13 cellular contexts compared by ENCODE assay signal in genomic region chr1:224447251-224447650, GRCh38. TPM values are rescaled to one million over a fixed set of nuclear protein-coding genes. Genes with fewer than 3 reads are reported as not detected.
DNase-seq lines count a peak whose midpoint lies in the region; ATAC-seq and TF ChIP-seq lines count a peak whose summit lies in the region.
"Had no signal": no experiment of that assay in that cellular context is flagged by ENCODE, and none has a peak within 500 bp of the region (broad histone marks: within the 10 kb centered on the region; RNA-seq: fewer than 3 reads in every experiment).

No MANE protein-coding gene starts in this region.

- no peak overlapping the region; the same call in 1 of the 2 replicates for H3K4ac ChIP-seq in IMR-90 (ENCODE audit: low read depth, low read length)

- H2AK5ac ChIP-seq in IMR-90 (ENCODE audit: low read depth, low read length): no peak overlapping the region; the same call in 1 of the 2 replicates

- H3K9me3 Mint-ChIP-seq in activated CD4-positive, alpha-beta memory T cell treated with anti-CD3 and anti-CD28 coated beads for 36 hours: no peaks in the 10 kb centered on the region
- H3K9me3 Mint-ChIP-seq: central memory CD8-positive, alpha-beta T cell had no signal

- peaks cover 3 to 6% of the 10 kb centered on the region in 2 experiments; a peak in 3 of 4 replicates for H3K79me1 ChIP-seq in IMR-90 (ENCODE audit: low read depth in 1 of 2, low read length in 2 of 2)

- TF ChIP-seq CTCF in IMR-90 (conservative IDR thresholded peaks at IDR 0.05; ENCODE audit: low read depth, low read length) (no peak), choroid plexus epithelial cell (conservative IDR thresholded peaks at IDR 0.05; ENCODE audit: low read depth, low read length) (no peak), right atrium auricular region (IDR thresholded peaks at IDR 0.05) (no peak)

- POLR2A ChIA-PET in IMR-90 (lab: Charles Lee; ENCODE audit: unreplicated experiment): no interaction called here
- POLR2A ChIA-PET in activated CD4-positive, alpha-beta memory T cell treated with anti-CD3 and anti-CD28 coated beads for 36 hours (lab: Charles Lee): interaction anchor here (0.9 kb wide), 1 partner anchor 8 kb away, joined by 4 read pairs; no protein-coding TSS in a partner anchor

- 0 out of 2 replicates have a peak overlapping the region, but pooled peaks have one; percentile 41 for H3K14ac ChIP-seq in IMR-90 (replicated peaks; ENCODE audit: low read depth, low read length)

- BruUV-seq in IMR-90 (replicated peaks; lab: Mats Ljungman, UMichigan): no TSS peak

- no peak overlapping the region for H3K23ac ChIP-seq in IMR-90 (ENCODE audit: low read depth, low read length)

- dilution Hi-C loops in IMR-90 (cut with HindIII; ENCODE audit: low sequenced_read_pairs, unreplicated experiment): no loop called here

- ATAC-seq in IMR-90 (ENCODE audit: low read depth): peak; percentile 93
- no peak for ATAC-seq in HG02981 (IDR thresholded peaks at IDR 0.05; ENCODE audit: unreplicated experiment)
- ATAC-seq: naive thymus-derived CD4-positive, alpha-beta T cell had no signal

- no peaks in the 10 kb centered on the region for H3K27me3 ChIP-seq in IMR-90 (ENCODE audit: control insufficient read depth, insufficient read depth, low read length)
- H3K27me3 ChIP-seq in right atrium auricular region: no peaks in the 10 kb centered on the region
- H3K27me3 ChIP-seq in subcutaneous abdominal adipose tissue (ENCODE audit: control insufficient read depth in 5 of 5, insufficient read depth in 4 of 5, low read length in 5 of 5): no peaks in the 10 kb centered on the region

- H2BK5ac ChIP-seq in IMR-90 (ENCODE audit: low read depth, low read length, poor library complexity, severe bottlenecking): no peak overlapping the region

- in situ Hi-C loops in IMR-90 (cut with MboI; ENCODE audit: low sequenced_read_pairs): no loop called here

- H3K18ac ChIP-seq in IMR-90 (ENCODE audit: low read depth, low read length): no peak overlapping the region

- no peak overlapping the region for H3K27ac Mint-ChIP-seq in activated CD4-positive, alpha-beta memory T cell treated with anti-CD3 and anti-CD28 coated beads for 36 hours
- H3K27ac Mint-ChIP-seq: naive thymus-derived CD4-positive, alpha-beta T cell had no signal

- H3K9me1 ChIP-seq in IMR-90 (ENCODE audit: insufficient read depth, low read length): peaks cover 2% of the 10 kb centered on the region; the same call in 1 of the 2 replicates

- H3K27ac ChIP-seq in IMR-90 (ENCODE audit: insufficient read depth, low read length) (no peak overlapping the region), right atrium auricular region (peak overlapping the region in 1 of 2 donors; percentile 3), subcutaneous abdominal adipose tissue (ENCODE audit: low read depth, low read length) (peak overlapping the region; percentile 23)

- H3K4me1 Mint-ChIP-seq in activated CD4-positive, alpha-beta memory T cell treated with anti-CD3 and anti-CD28 coated beads for 36 hours (ENCODE audit: low read depth): peaks cover 7% of the 10 kb centered on the region

- H4K5ac ChIP-seq in IMR-90 (ENCODE audit: low read depth, low read length): no peak overlapping the region

- no peak for TF ChIP-seq POLR2A in IMR-90 (IDR thresholded peaks at IDR 0.05; ENCODE audit: low read depth, low read length)

- peak overlapping the region; percentile 83 for H2AK9ac ChIP-seq in IMR-90 (replicated peaks; ENCODE audit: low read depth, low read length, poor library complexity)

- H3K4me2 ChIP-seq in IMR-90 (ENCODE audit: low read depth, low read length): no peak overlapping the region

- no CpG with 5 or more reads among the region's 2 CpGs for WGBS in IMR-90 (ENCODE audit: extremely low coverage in 2 of 2, insufficient read length in 1 of 2), 2 experiments

- no peaks in the 10 kb centered on the region for H3K4me1 ChIP-seq in IMR-90 (ENCODE audit: control insufficient read depth, insufficient read depth, low read length)
- peaks cover 0 to 14% of the 10 kb centered on the region in 2 donors for H3K4me1 ChIP-seq in right atrium auricular region
- H3K4me1 ChIP-seq in subcutaneous abdominal adipose tissue (ENCODE audit: control insufficient read depth in 5 of 5, insufficient read depth in 5 of 5, low read length in 5 of 5): peaks cover 0 to 7% (median 3%) of the 10 kb centered on the region in 5 donors

- no peaks in the 10 kb centered on the region for H3K27me3 Mint-ChIP-seq in activated CD4-positive, alpha-beta memory T cell treated with anti-CD3 and anti-CD28 coated beads for 36 hours
- H3K27me3 Mint-ChIP-seq: central memory CD8-positive, alpha-beta T cell; naive thymus-derived CD4-positive, alpha-beta T cell had no signal

- DNase-seq in IMR-90 (peak; percentile 69), choroid plexus epithelial cell (ENCODE audit: low read depth) (peak; percentile 50), right atrium auricular region (ENCODE audit: low spot score) (peak; percentile 78), HPDE6-E6E7 (ENCODE audit: extremely low spot score) (no peak), NCI-H69 (lab: John Stamatoyannopoulos, UW) (no peak)
- DNase-seq in activated CD4-positive, alpha-beta memory T cell treated with anti-CD3 and anti-CD28 coated beads for 36 hours: no peak
- DNase-seq: hippocampal formation; naive thymus-derived CD4-positive, alpha-beta T cell; NCI-H187 treated with DMSO at 0.1 percent for 48 hours; stimulated activated CD4-positive, alpha-beta T cell treated with anti-CD3 and anti-CD28 coated beads, Interleukin-2, amount 100 ng/mL, for 48 hours had no signal

- H2BK120ac ChIP-seq in IMR-90 (ENCODE audit: low read depth, low read length): no peak overlapping the region

- no peaks in the 10 kb centered on the region for H3K9me3 ChIP-seq in IMR-90 (ENCODE audit: control insufficient read depth, insufficient read depth, low read length)
- no peaks in the 10 kb centered on the region for H3K9me3 ChIP-seq in right atrium auricular region
- no peaks in the 10 kb centered on the region for H3K9me3 ChIP-seq in subcutaneous abdominal adipose tissue (ENCODE audit: control insufficient read depth in 5 of 5, low read length in 5 of 5)

- no peak for TF ChIP-seq RAD21 in IMR-90 (IDR thresholded peaks at IDR 0.05; ENCODE audit: low read length)

- CTCF ChIA-PET in IMR-90 (lab: Yijun Ruan, JAX): interaction anchor here (0.6 to 1.8 kb wide), 2 partner anchors 10 to 312 kb away, joined by 5 to 10 read pairs; no protein-coding TSS in a partner anchor
- CTCF ChIA-PET in activated CD4-positive, alpha-beta memory T cell treated with anti-CD3 and anti-CD28 coated beads for 36 hours (lab: Charles Lee): interaction anchor here (2.1 kb wide), 1 partner anchor 10 kb away, joined by 17 read pairs; no protein-coding TSS in a partner anchor

- intact Hi-C loops in IMR-90 (cut with micrococcal nuclease): no loop called here
- intact Hi-C loops in activated CD4-positive, alpha-beta memory T cell treated with anti-CD3 and anti-CD28 coated beads for 36 hours (cut with micrococcal nuclease): no loop called here

- peaks cover 1% of the 10 kb centered on the region for H3K36me3 Mint-ChIP-seq in activated CD4-positive, alpha-beta memory T cell treated with anti-CD3 and anti-CD28 coated beads for 36 hours

- peak overlapping the region; percentile 72 for H2AFZ ChIP-seq in IMR-90 (replicated peaks; ENCODE audit: low read length, poor library complexity)

- H4K8ac ChIP-seq in IMR-90 (ENCODE audit: low read depth in 2 of 2, low read length in 2 of 2): peak overlapping the region in 1 of 2 experiments; percentile 46; a peak in 2 of 4 replicates

- H2BK15ac ChIP-seq in IMR-90 (ENCODE audit: low read depth, low read length): 0 out of 3 replicates have a peak overlapping the region, but pooled peaks have one; percentile 21

- H4K91ac ChIP-seq in IMR-90 (ENCODE audit: insufficient read depth, low read depth, low read length): no peak overlapping the region

- H3K56ac ChIP-seq in IMR-90 (ENCODE audit: extremely low read depth, insufficient read depth, low read length): no peak overlapping the region

- H3K9ac ChIP-seq in IMR-90 (ENCODE audit: low read depth, low read length): no peak overlapping the region
- no peak overlapping the region for H3K9ac ChIP-seq in subcutaneous abdominal adipose tissue (ENCODE audit: low read length in 5 of 5)

- H3K36me3 ChIP-seq in IMR-90 (ENCODE audit: control insufficient read depth, insufficient read depth, low read length) (0 out of 2 replicates have a peak, but pooled peaks cover 1% of the 10 kb centered on the region), right atrium auricular region (no peaks in the 10 kb centered on the region), subcutaneous abdominal adipose tissue (ENCODE audit: control insufficient read depth in 5 of 5, insufficient read depth in 5 of 5, low read length in 5 of 5) (peaks cover 0 to 11% (median 4%) of the 10 kb centered on the region in 5 donors)

- no peak overlapping the region for H3K4me3 ChIP-seq in IMR-90 (ENCODE audit: insufficient read depth, low read depth, low read length)
- H3K4me3 ChIP-seq in choroid plexus epithelial cell (ENCODE audit: low read depth, low read length): no peak overlapping the region
- no peak overlapping the region for H3K4me3 ChIP-seq in right atrium auricular region
- H3K4me3 ChIP-seq in subcutaneous abdominal adipose tissue (ENCODE audit: low read depth in 1 of 5, low read length in 5 of 5): no peak overlapping the region

- no peak overlapping the region for H2BK20ac ChIP-seq in IMR-90 (ENCODE audit: low read depth, low read length)

- no peaks in the 10 kb centered on the region for H4K20me1 ChIP-seq in IMR-90 (ENCODE audit: insufficient read depth, low read length)

- H3K4me3 Mint-ChIP-seq in activated CD4-positive, alpha-beta memory T cell treated with anti-CD3 and anti-CD28 coated beads for 36 hours: no peak overlapping the region
- H3K4me3 Mint-ChIP-seq: central memory CD8-positive, alpha-beta T cell; naive thymus-derived CD4-positive, alpha-beta T cell had no signal

TF ChIP-seq in IMR-90, 13 proteins besides CTCF, POLR2A, EP300 and RAD21 (continues in another document):
- TF ChIP-seq MAZ (IDR thresholded peaks at IDR 0.05; ENCODE audit: borderline replicate concordance, low read depth, low read length) (no peak), FOS (IDR thresholded peaks at IDR 0.05; ENCODE audit: low read depth, low read length) (no peak), MAFK (IDR thresholded peaks at IDR 0.05; ENCODE audit: low read depth, low read length) (no peak), RCOR1 (IDR thresholded peaks at IDR 0.05; ENCODE audit: insufficient replicate concordance, low read length) (no peak), BHLHE40 (IDR thresholded peaks at IDR 0.05; ENCODE audit: low read depth, low read length) (no peak), SMC3 (IDR thresholded peaks at IDR 0.05; ENCODE audit: low read depth, low read length) (no peak), CEBPB (IDR thresholded peaks at IDR 0.05; ENCODE audit: low read depth, low read length) (no peak)

RNA-seq across cellular contexts. Expression of gene WDR26, which starts 12.7 kb away (rescaled TPM):
- total RNA-seq in IMR-90 (2012; rRNA removed) (23.8 and 41.4 TPM in 2 replicates), right atrium auricular region (10 to 100 TPM; 44.6 to 54.5 TPM)
- 31.1 and 46.4 TPM in 2 replicates for polyA plus RNA-seq in IMR-90 (2012; rRNA removed)
- polyA plus RNA-seq in IMR-90 (2012; cell fraction: cytosol; rRNA removed): 13.2 and 15.6 TPM in 2 replicates
- polyA plus RNA-seq in IMR-90 (2012; cell fraction: nucleus; rRNA removed; ENCODE audit: low replicate concordance): 14.3 and 60.9 TPM in 2 replicates
- total RNA-seq in activated CD4-positive, alpha-beta memory T cell treated with anti-CD3 and anti-CD28 coated beads for 36 hours: 10 to 100 TPM; 69.2 to 72.2 TPM

Comparison
In these comparisons a context has a peak if more than half of its experiments do, and no peak if none do; other contexts are left out.
1. DNase-seq: peak in IMR-90 (single experiment), choroid plexus epithelial cell (single experiment) and right atrium auricular region (single experiment); none in activated CD4-positive, alpha-beta memory T cell treated with anti-CD3 and anti-CD28 coated beads for 36 hours (single experiment), HPDE6-E6E7 (single experiment) and NCI-H69 (single experiment).